ENCODE assay signal across 8 cellular contexts in genomic region chr16:18131587-18131986, GRCh38.
A peak's percentile ranks its signal among the peaks of the same experiment; 100 is the strongest.
DNase-seq lines count a peak whose midpoint lies in the region; ATAC-seq, FAIRE-seq and TF ChIP-seq lines count a peak whose summit lies in the region.
"Not testable (repeated sequence)": the region's sequence is repeated elsewhere in the genome, so short reads cannot be mapped to it uniquely, and the experiment has no call there.

No MANE protein-coding gene starts in this region.

- 0 to 10% (median 0%) methylated on average over 2 to 3 of the region's 6 CpGs; no CpG with 5 or more reads in 2 of the 5 donors for WGBS in stomach, 5 donors

- not testable (repeated sequence) for H3K27ac Mint-ChIP-seq in CD4-positive, alpha-beta T cell; activated naive CD4-positive, alpha-beta T cell treated with anti-CD3 and anti-CD28 coated beads, Interleukin-2, amount 50 U/mL, for 72 hours; naive thymus-derived CD4-positive, alpha-beta T cell

- H3K9me3 Mint-ChIP-seq in CD4-positive, alpha-beta T cell; activated naive CD4-positive, alpha-beta T cell treated with anti-CD3 and anti-CD28 coated beads, Interleukin-2, amount 50 U/mL, for 72 hours; naive thymus-derived CD4-positive, alpha-beta T cell: not testable (repeated sequence)

- not testable (repeated sequence) for TF ChIP-seq POLR2A in stomach (IDR thresholded peaks at IDR 0.05)

- not testable (repeated sequence) for TF ChIP-seq EP300 in stomach (IDR thresholded peaks at IDR 0.05)

- not testable (repeated sequence) for H3K36me3 ChIP-seq in naive thymus-derived CD4-positive, alpha-beta T cell (ENCODE audit: control insufficient read depth in 2 of 3, insufficient read depth in 3 of 3, low read length in 3 of 3); stomach

- CTCF ChIA-PET in CD4-positive, alpha-beta T cell (lab: Charles Lee); naive thymus-derived CD4-positive, alpha-beta T cell (lab: Charles Lee): not testable (repeated sequence)
- CTCF ChIA-PET in RWPE1 (lab: Yijun Ruan, JAX), result interaction anchor here (0.7 kb wide), 2 partner anchors 60 to 529 kb away, joined by 3 read pairs; no protein-coding TSS in a partner anchor

- H3K27ac ChIP-seq in CD4-positive, alpha-beta T cell (ENCODE audit: low read depth, low read length); RWPE1; naive thymus-derived CD4-positive, alpha-beta T cell (ENCODE audit: low read depth, low read length); stomach: not testable (repeated sequence)

- peak; percentile 33 for TF ChIP-seq CTCF in CD4-positive, alpha-beta T cell (IDR thresholded peaks at IDR 0.05)
- TF ChIP-seq CTCF in RWPE1 (conservative IDR thresholded peaks at IDR 0.05; ENCODE audit: low read depth), result peak; percentile 46
- peak in 4 of 7 experiments; percentile 14 to 57 (median 34) for TF ChIP-seq CTCF in stomach (IDR thresholded peaks at IDR 0.05)

- FAIRE-seq in endometrium (lab: Jason Lieb, UNC), result peak; percentile 50

- H3K4me1 Mint-ChIP-seq in CD4-positive, alpha-beta T cell (ENCODE audit: low read depth); naive thymus-derived CD4-positive, alpha-beta T cell: not testable (repeated sequence)

- not testable (repeated sequence) for DNase-seq in CD4-positive, alpha-beta T cell; RWPE1 (ENCODE audit: low spot score); activated naive CD4-positive, alpha-beta T cell treated with anti-CD3 and anti-CD28 coated beads, Interleukin-2, amount 50 U/mL, for 72 hours (ENCODE audit: low spot score in 2 of 2); left cardiac atrium; stomach
- DNase-seq in naive thymus-derived CD4-positive, alpha-beta T cell, result peak in 1 of 9 donors; percentile 10

- not testable (repeated sequence) for H3K27me3 ChIP-seq in CD4-positive, alpha-beta T cell (ENCODE audit: control insufficient read depth, insufficient read depth, low read length); naive thymus-derived CD4-positive, alpha-beta T cell (ENCODE audit: control insufficient read depth in 2 of 2, insufficient read depth in 2 of 2, low read length in 2 of 2); stomach

- H3K27me3 Mint-ChIP-seq in CD4-positive, alpha-beta T cell, result not testable (repeated sequence)
- peaks cover 3 to 11% (median 5%) of the 10 kb centered on the region in 5 donors for H3K27me3 Mint-ChIP-seq in naive thymus-derived CD4-positive, alpha-beta T cell

- peak; percentile 77 for ATAC-seq in CD4-positive, alpha-beta T cell (ENCODE audit: poor library complexity)
- peak; percentile 43 for ATAC-seq in HG02642 (IDR thresholded peaks at IDR 0.05; ENCODE audit: poor library complexity, unreplicated experiment)
- peak; percentile 61 to 67 for ATAC-seq in activated naive CD4-positive, alpha-beta T cell treated with anti-CD3 and anti-CD28 coated beads, Interleukin-2, amount 50 U/mL, for 72 hours
- ATAC-seq in left cardiac atrium, result peak; percentile 59 to 78
- ATAC-seq in naive thymus-derived CD4-positive, alpha-beta T cell, result peak; percentile 75

- H3K36me3 Mint-ChIP-seq in CD4-positive, alpha-beta T cell (ENCODE audit: low read depth); activated naive CD4-positive, alpha-beta T cell treated with anti-CD3 and anti-CD28 coated beads, Interleukin-2, amount 50 U/mL, for 72 hours; naive thymus-derived CD4-positive, alpha-beta T cell: not testable (repeated sequence)

- not testable (repeated sequence) for H3K4me3 Mint-ChIP-seq in CD4-positive, alpha-beta T cell; naive thymus-derived CD4-positive, alpha-beta T cell

- not testable (repeated sequence) for H3K4me1 ChIP-seq in naive thymus-derived CD4-positive, alpha-beta T cell (ENCODE audit: control insufficient read depth in 2 of 2, insufficient read depth in 2 of 2, low read length in 2 of 2); stomach

- not testable (repeated sequence) for H3K4me3 ChIP-seq in naive thymus-derived CD4-positive, alpha-beta T cell (ENCODE audit: low read length); stomach

- intact Hi-C loops in CD4-positive, alpha-beta T cell (cut with DNase I, micrococcal nuclease); left cardiac atrium (cut with DNase I); naive thymus-derived CD4-positive, alpha-beta T cell (cut with micrococcal nuclease); stomach (cut with DNase I; ENCODE audit: low total_unique reads): not testable (repeated sequence)

- H3K9me3 ChIP-seq in CD4-positive, alpha-beta T cell (ENCODE audit: control insufficient read depth, low read length); naive thymus-derived CD4-positive, alpha-beta T cell (ENCODE audit: control insufficient read depth in 2 of 3, low read length in 3 of 3); stomach: not testable (repeated sequence)

- POLR2A ChIA-PET in CD4-positive, alpha-beta T cell (lab: Charles Lee); RWPE1 (lab: Yijun Ruan, JAX; ENCODE audit: low non-redundant PET); naive thymus-derived CD4-positive, alpha-beta T cell (lab: Charles Lee): not testable (repeated sequence)
